In the genomic region with DNA sequence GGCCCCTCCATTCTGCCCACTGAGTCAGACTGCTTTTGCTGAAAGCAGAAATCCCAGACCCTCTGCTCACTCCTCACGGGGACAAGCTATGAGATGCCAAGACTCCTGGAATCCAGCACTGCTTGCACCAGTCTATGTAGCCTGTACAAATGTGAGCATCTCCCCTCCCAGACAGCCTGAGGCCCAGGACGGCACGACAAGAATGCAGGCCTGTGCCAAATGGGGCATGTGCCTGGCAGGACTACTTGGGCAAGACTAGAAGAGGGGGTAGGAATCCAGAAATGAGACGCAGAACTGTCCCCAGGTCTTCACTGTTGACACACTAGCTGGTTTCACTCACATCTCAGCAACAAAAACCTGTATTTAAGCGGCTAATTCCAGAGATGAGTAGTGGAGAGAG, we compare ENCODE assay signal across 16 cellular contexts. TPM values are rescaled to one million over a fixed set of nuclear protein-coding genes. Genes with fewer than 3 reads are reported as not detected.
DNase-seq lines count a peak whose midpoint lies in the region; ATAC-seq, FAIRE-seq and TF ChIP-seq lines count a peak whose summit lies in the region.
"Had no signal": no experiment of that assay in that cellular context is flagged by ENCODE, and none has a peak within 500 bp of the region (broad histone marks: within the 10 kb centered on the region; RNA-seq: fewer than 3 reads in every experiment).

No MANE protein-coding gene starts in this region.

- H3K27me3 ChIP-seq in GM23248 (replicated peaks; ENCODE audit: insufficient read depth) (no peaks in the 10 kb centered on the region), keratinocyte (ENCODE audit: control insufficient read depth, extremely low read depth, insufficient read depth, low read length) (no peaks in the 10 kb centered on the region), skeletal muscle tissue (ENCODE audit: control insufficient read depth in 3 of 3, insufficient read depth in 3 of 3, low read length in 3 of 3) (no peaks in the 10 kb centered on the region)
- H3K27me3 ChIP-seq in CD8-positive, alpha-beta T cell (ENCODE audit: insufficient read depth, low read length): no peaks in the 10 kb centered on the region
- H3K27me3 ChIP-seq: BE2C, cardiac muscle cell had no signal

- TF ChIP-seq CTCF in keratinocyte (optimal IDR thresholded peaks at IDR 0.05 in 1 of 3, IDR thresholded peaks at IDR 0.05 in 1 of 3, conservative IDR thresholded peaks at IDR 0.05 in 1 of 3; ENCODE audit: extremely low read depth in 1 of 3, insufficient read depth in 2 of 3, low read length in 3 of 3): no peak
- no peak for TF ChIP-seq CTCF in CD8-positive, alpha-beta T cell (IDR thresholded peaks at IDR 0.05)

- no peak overlapping the region for H2AFZ ChIP-seq in GM23248
- no peak overlapping the region for H2AFZ ChIP-seq in keratinocyte (ENCODE audit: control insufficient read depth, low read length)

- FAIRE-seq in keratinocyte (lab: Jason Lieb, UNC): peak; percentile 9
- no peak for FAIRE-seq in GM12892 (lab: Jason Lieb, UNC)
- FAIRE-seq: H54 had no signal

- H3K9me3 Mint-ChIP-seq in CD8-positive, alpha-beta T cell: no peaks in the 10 kb centered on the region
- H3K9me3 Mint-ChIP-seq: activated T-helper 17 cell treated with anti-CD3 and anti-CD28 coated beads, Interleukin-2, amount 50 U/mL, for 72 hours; natural killer cell treated with Interleukin-12 subunit alpha and Interleukin-12 subunit beta and Interleukin-15 and Interleukin-18, amount 100 ng/mL, for 72 hours had no signal

- POLR2A ChIA-PET in CD8-positive, alpha-beta T cell (lab: Charles Lee): no interaction called here

- in situ Hi-C loops in GM23248 (cut with MboI): no loop called here

- H3K9me3 ChIP-seq in GM23248 (ENCODE audit: low read depth) (no peaks in the 10 kb centered on the region), keratinocyte (ENCODE audit: control insufficient read depth, low read depth, low read length) (no peaks in the 10 kb centered on the region), skeletal muscle tissue (ENCODE audit: control insufficient read depth in 3 of 3, low read length in 3 of 3) (no peaks in the 10 kb centered on the region)
- H3K9me3 ChIP-seq in CD8-positive, alpha-beta T cell (ENCODE audit: low read length): no peaks in the 10 kb centered on the region
- H3K9me3 ChIP-seq: BE2C had no signal

- 23 to 27% methylated on average over 5 of the region's 5 CpGs for WGBS in GM23248 (ENCODE audit: low coverage in 1 of 2, low lambda C conversion rate in 2 of 2, missing lambda C conversion rate in 2 of 2), 2 experiments

- H3K9me2 ChIP-seq in GM23248 (ENCODE audit: insufficient read depth): no peaks in the 10 kb centered on the region

- H3K79me2 ChIP-seq in GM23248 (ENCODE audit: insufficient read depth): peaks cover 7% of the 10 kb centered on the region
- H3K79me2 ChIP-seq in keratinocyte (ENCODE audit: control insufficient read depth, insufficient read depth, low read length): peaks cover 5% of the 10 kb centered on the region

- CTCF ChIA-PET in CD8-positive, alpha-beta T cell (lab: Charles Lee): interaction anchor here (0.9 to 1.6 kb wide), 2 partner anchors 20 to 23 kb away, joined by 3 to 7 read pairs; a partner anchor contains a TSS

- H3K9ac ChIP-seq in GM23248 (peak overlapping the region; percentile 31; the same call in 1 of the 2 replicates), keratinocyte (ENCODE audit: control insufficient read depth, extremely low read depth, insufficient read depth, low read length) (no peak overlapping the region), skeletal muscle tissue (ENCODE audit: low read depth in 1 of 3, low read length in 3 of 3) (peak overlapping the region; percentile 54 to 66 (median 58))

- no peaks in the 10 kb centered on the region for H3K27me3 Mint-ChIP-seq in CD8-positive, alpha-beta T cell (ENCODE audit: low read depth)
- H3K27me3 Mint-ChIP-seq: activated T-helper 17 cell treated with anti-CD3 and anti-CD28 coated beads, Interleukin-2, amount 50 U/mL, for 72 hours had no signal

- TF ChIP-seq POLR2A in GM12892 (IDR thresholded peaks at IDR 0.05; ENCODE audit: low read depth, low read length): no peak

- peaks cover 20% of the 10 kb centered on the region for H3K4me1 Mint-ChIP-seq in CD8-positive, alpha-beta T cell (ENCODE audit: low read depth)

- dilution Hi-C loops in keratinocyte (cut with MboI; ENCODE audit: extremely low pct_ligation_motif_present, low sequenced_read_pairs): no loop called here

- H3K4me3 ChIP-seq in GM23248 (no peak overlapping the region), keratinocyte (ENCODE audit: control insufficient read depth in 2 of 3, extremely low read depth in 1 of 3, insufficient read depth in 2 of 3, low read depth in 1 of 3, low read length in 3 of 3) (no peak overlapping the region), skeletal muscle tissue (ENCODE audit: low read length in 3 of 3) (peak overlapping the region in 1 of 3 donors; percentile 56)
- no peak overlapping the region for H3K4me3 ChIP-seq in CD8-positive, alpha-beta T cell (ENCODE audit: low read depth, low read length)
- H3K4me3 ChIP-seq: cardiac muscle cell had no signal

- peaks cover 35% of the 10 kb centered on the region for H3K36me3 Mint-ChIP-seq in CD8-positive, alpha-beta T cell
- H3K36me3 Mint-ChIP-seq: natural killer cell treated with Interleukin-12 subunit alpha and Interleukin-12 subunit beta and Interleukin-15 and Interleukin-18, amount 100 ng/mL, for 72 hours had no signal

- H3K9me1 ChIP-seq in keratinocyte (ENCODE audit: control insufficient read depth, extremely low read depth, insufficient read depth, low read length): no peaks in the 10 kb centered on the region

- peaks cover 18% of the 10 kb centered on the region for H3K4me1 ChIP-seq in GM23248 (ENCODE audit: insufficient read depth)
- peaks cover 38% of the 10 kb centered on the region for H3K4me1 ChIP-seq in keratinocyte (ENCODE audit: control insufficient read depth, extremely low read depth, insufficient read depth, low read length)
- H3K4me1 ChIP-seq in skeletal muscle tissue (ENCODE audit: control insufficient read depth in 3 of 3, insufficient read depth in 3 of 3, low read length in 3 of 3): peaks cover 46 to 59% (median 55%) of the 10 kb centered on the region in 3 donors
- peaks cover 19% of the 10 kb centered on the region for H3K4me1 ChIP-seq in CD8-positive, alpha-beta T cell (ENCODE audit: insufficient read depth, low read length)

- H3K36me3 ChIP-seq in GM23248 (ENCODE audit: low read depth) (no peaks in the 10 kb centered on the region), keratinocyte (ENCODE audit: control insufficient read depth in 2 of 2, extremely low read depth in 1 of 2, insufficient read depth in 2 of 2, low read length in 2 of 2) (peaks cover 0 to 5% of the 10 kb centered on the region in 2 experiments), skeletal muscle tissue (ENCODE audit: control insufficient read depth in 3 of 3, insufficient read depth in 3 of 3, low read length in 3 of 3) (peaks cover 19 to 29% (median 23%) of the 10 kb centered on the region in 3 donors)
- no peaks in the 10 kb centered on the region for H3K36me3 ChIP-seq in CD8-positive, alpha-beta T cell (ENCODE audit: insufficient read depth, low read length)
- H3K36me3 ChIP-seq: BE2C, cardiac muscle cell had no signal

- H3K4me3 Mint-ChIP-seq in CD8-positive, alpha-beta T cell: no peak overlapping the region
- H3K4me3 Mint-ChIP-seq: activated T-helper 17 cell treated with anti-CD3 and anti-CD28 coated beads, Interleukin-2, amount 50 U/mL, for 72 hours; natural killer cell treated with Interleukin-12 subunit alpha and Interleukin-12 subunit beta and Interleukin-15 and Interleukin-18, amount 100 ng/mL, for 72 hours had no signal

- DNase-seq in GM23248 (peak; percentile 66), cerebellar cortex (ENCODE audit: low spot score) (peak; percentile 45), keratinocyte (ENCODE audit: low read depth, low spot score) (no peak), GM12892 (ENCODE audit: insufficient read length) (no peak), HuH-7.5 (ENCODE audit: low spot score) (no peak)
- no peak for DNase-seq in CD8-positive, alpha-beta T cell
- DNase-seq: activated CD4-positive, CD25-positive, alpha-beta regulatory T cell treated with anti-CD3 and anti-CD28 coated beads, Interleukin-2, amount 50 U/mL, for 72 hours; BE2C; DND-41; NCI-H1436 treated with DMSO at 0.1 percent for 48 hours had no signal

- ATAC-seq in CD8-positive, alpha-beta T cell: no peak
- no peak for ATAC-seq in GM18519 (IDR thresholded peaks at IDR 0.05; ENCODE audit: low FRiP score, unreplicated experiment)
- ATAC-seq: activated T-helper 17 cell treated with anti-CD3 and anti-CD28 coated beads, Interleukin-2, amount 50 U/mL, for 72 hours; natural killer cell treated with Interleukin-12 subunit alpha and Interleukin-12 subunit beta and Interleukin-15 and Interleukin-18, amount 100 ng/mL, for 72 hours had no signal

- H3K27ac ChIP-seq in GM23248: peak overlapping the region; percentile 35
- H3K27ac ChIP-seq in keratinocyte (ENCODE audit: control insufficient read depth, insufficient read depth, low read length): no peak overlapping the region
- peak overlapping the region; percentile 75 for H3K27ac ChIP-seq in skeletal muscle tissue (ENCODE audit: low read depth, low read length)
- no peak overlapping the region for H3K27ac ChIP-seq in CD8-positive, alpha-beta T cell (ENCODE audit: low read depth, low read length)
- H3K27ac ChIP-seq: cardiac muscle cell had no signal

- H3F3A ChIP-seq in GM23248 (ENCODE audit: insufficient read depth): peaks cover 7% of the 10 kb centered on the region; the same call in 1 of the 2 replicates

- H3K27ac Mint-ChIP-seq in CD8-positive, alpha-beta T cell: no peak overlapping the region
- H3K27ac Mint-ChIP-seq: activated T-helper 17 cell treated with anti-CD3 and anti-CD28 coated beads, Interleukin-2, amount 50 U/mL, for 72 hours; natural killer cell treated with Interleukin-12 subunit alpha and Interleukin-12 subunit beta and Interleukin-15 and Interleukin-18, amount 100 ng/mL, for 72 hours had no signal

- intact Hi-C loops in CD8-positive, alpha-beta T cell (cut with DNase I, micrococcal nuclease): no loop called here

- H3K4me2 ChIP-seq in GM23248 (ENCODE audit: unreplicated experiment): peak overlapping the region; percentile 35
- no peak overlapping the region for H3K4me2 ChIP-seq in keratinocyte (ENCODE audit: control insufficient read depth, extremely low read depth, insufficient read depth, low read depth, low read length)

- H4K20me1 ChIP-seq in GM23248 (ENCODE audit: insufficient read depth): no peaks in the 10 kb centered on the region
- no peaks in the 10 kb centered on the region for H4K20me1 ChIP-seq in keratinocyte (ENCODE audit: control insufficient read depth, extremely low read depth, insufficient read depth, low read length)

RNA-seq across cellular contexts. Expression of a gene that starts 2.8 kb away (rescaled TPM):
- total RNA-seq in GM23248 (2014; rRNA removed; shearing (Covaris generic)): 206 and 218 TPM in 2 replicates
- polyA plus RNA-seq in GM23248 (2016; fragmentation: Nextera tagmentation; extraction: Ambion mirVana): 196 and 197 TPM in 2 replicates
- polyA plus RNA-seq in keratinocyte: 101 to 124 TPM (median 117 TPM) in 3 replicates
- 50.1 TPM for polyA plus RNA-seq in keratinocyte (2011; ENCODE audit: low read depth)
- polyA plus RNA-seq in keratinocyte (2011; cell fraction: cytosol; rRNA removed): 66.0 and 114 TPM in 2 replicates
- polyA plus RNA-seq in keratinocyte (2011; cell fraction: nucleus; rRNA removed): 169 and 194 TPM in 2 replicates
- polyA plus RNA-seq in keratinocyte (2012; ENCODE audit: low replicate concordance): 45.2 and 141 TPM in 2 replicates
- polyA minus RNA-seq in keratinocyte: 277 to 483 TPM (median 317 TPM) in 3 replicates
- 181 TPM for polyA minus RNA-seq in keratinocyte (2011; cell fraction: cytosol; rRNA and poly(A)+ RNA removed)
- polyA minus RNA-seq in keratinocyte (2011; cell fraction: nucleus; rRNA and poly(A)+ RNA removed): 114 and 148 TPM in 2 replicates
- 69.4 TPM for total RNA-seq in skeletal muscle tissue
- 38.4 TPM for polyA plus RNA-seq in GM12892 (2012; ENCODE audit: missing spikeins)
- 10 to 100 TPM in 1 of 2 experiments, 1 to 10 TPM in 1; 9.1 to 11.4 TPM for total RNA-seq in CD8-positive, alpha-beta T cell

RNA-seq across cellular contexts. Expression of a gene that starts 21.1 kb away (rescaled TPM):
- 42.3 and 57.8 TPM in 2 replicates for total RNA-seq in GM23248 (2014; rRNA removed; shearing (Covaris generic))
- polyA plus RNA-seq in GM23248 (2016; fragmentation: Nextera tagmentation; extraction: Ambion mirVana) (36.1 and 37.5 TPM in 2 replicates), keratinocyte (19.9 to 28.0 TPM (median 23.0 TPM) in 3 replicates)
- polyA plus RNA-seq in keratinocyte (2011; ENCODE audit: low read depth): 14.3 TPM
- 22.1 and 29.6 TPM in 2 replicates for polyA plus RNA-seq in keratinocyte (2011; cell fraction: cytosol; rRNA removed)
- polyA plus RNA-seq in keratinocyte (2011; cell fraction: nucleus; rRNA removed): 24.1 and 25.9 TPM in 2 replicates
- 16.0 and 33.2 TPM in 2 replicates for polyA plus RNA-seq in keratinocyte (2012; ENCODE audit: low replicate concordance)
- polyA minus RNA-seq in keratinocyte: 28.6 to 53.5 TPM (median 41.6 TPM) in 3 replicates
- polyA minus RNA-seq in keratinocyte (2011; cell fraction: cytosol; rRNA and poly(A)+ RNA removed): 35.7 TPM
- polyA minus RNA-seq in keratinocyte (2011; cell fraction: nucleus; rRNA and poly(A)+ RNA removed): 24.8 and 28.7 TPM in 2 replicates
- 23.0 TPM for total RNA-seq in skeletal muscle tissue
- polyA plus RNA-seq in GM12892 (2012; ENCODE audit: missing spikeins): 10.1 TPM
- total RNA-seq in CD8-positive, alpha-beta T cell: 100 to 1,000 TPM; 204 to 221 TPM

RNA-seq across cellular contexts. Expression of a gene that starts 39.2 kb away (rescaled TPM):
- 113 and 117 TPM in 2 replicates for total RNA-seq in GM23248 (2014; rRNA removed; shearing (Covaris generic))
- polyA plus RNA-seq in GM23248 (2016; fragmentation: Nextera tagmentation; extraction: Ambion mirVana): 86.0 and 93.6 TPM in 2 replicates
- 111 to 127 TPM (median 117 TPM) in 3 replicates for polyA plus RNA-seq in keratinocyte
- 62.6 TPM for polyA plus RNA-seq in keratinocyte (2011; ENCODE audit: low read depth)
- polyA plus RNA-seq in keratinocyte (2011; cell fraction: cytosol; rRNA removed): 104 and 167 TPM in 2 replicates
- polyA plus RNA-seq in keratinocyte (2011; cell fraction: nucleus; rRNA removed): 97.2 and 110 TPM in 2 replicates
- polyA plus RNA-seq in keratinocyte (2012; ENCODE audit: low replicate concordance): 53.2 and 70.0 TPM in 2 replicates
- 48.3 to 129 TPM (median 105 TPM) in 3 replicates for polyA minus RNA-seq in keratinocyte
- 91.1 TPM for polyA minus RNA-seq in keratinocyte (2011; cell fraction: cytosol; rRNA and poly(A)+ RNA removed)
- polyA minus RNA-seq in keratinocyte (2011; cell fraction: nucleus; rRNA and poly(A)+ RNA removed): 43.7 and 74.3 TPM in 2 replicates
- total RNA-seq in skeletal muscle tissue: 42.8 TPM
- 7.4 TPM for polyA plus RNA-seq in GM12892 (2012; ENCODE audit: missing spikeins)
- total RNA-seq in CD8-positive, alpha-beta T cell: 10 to 100 TPM; 15.4 to 15.9 TPM

Comparison
In these comparisons a context has a peak if more than half of its experiments do, and no peak if none do; other contexts are left out.
1. DNase-seq: peak in GM23248 (single experiment) and cerebellar cortex (single experiment); none in keratinocyte (single experiment), GM12892 (single experiment), HuH-7.5 (single experiment) and CD8-positive, alpha-beta T cell (0 of 7).
2. H3K27ac ChIP-seq: peak in GM23248 (single experiment) and skeletal muscle tissue (single experiment); none in keratinocyte (single experiment) and CD8-positive, alpha-beta T cell (single experiment).